Comparison of ENCODE assay signal across 18 cellular contexts in genomic region chrX:15384304-15384703, GRCh38. TPM values are rescaled to one million over a fixed set of nuclear protein-coding genes. Genes with fewer than 3 reads are reported as not detected.
DNase-seq lines count a peak whose midpoint lies in the region; TF ChIP-seq lines count a peak whose summit lies in the region.
"Had no signal": no experiment of that assay in that cellular context is flagged by ENCODE, and none has a peak within 500 bp of the region (broad histone marks: within the 10 kb centered on the region; RNA-seq: fewer than 3 reads in every experiment).

A gene with protein sequence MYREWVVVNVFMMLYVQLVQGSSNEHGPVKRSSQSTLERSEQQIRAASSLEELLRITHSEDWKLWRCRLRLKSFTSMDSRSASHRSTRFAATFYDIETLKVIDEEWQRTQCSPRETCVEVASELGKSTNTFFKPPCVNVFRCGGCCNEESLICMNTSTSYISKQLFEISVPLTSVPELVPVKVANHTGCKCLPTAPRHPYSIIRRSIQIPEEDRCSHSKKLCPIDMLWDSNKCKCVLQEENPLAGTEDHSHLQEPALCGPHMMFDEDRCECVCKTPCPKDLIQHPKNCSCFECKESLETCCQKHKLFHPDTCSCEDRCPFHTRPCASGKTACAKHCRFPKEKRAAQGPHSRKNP (minus strand): TSS chrX:15384413. CDS start chrX:15383946, 467 bp downstream.

- peaks cover 42% of the 10 kb centered on the region for H3K4me1 Mint-ChIP-seq in nephron progenitor cell

- H3K4me3 ChIP-seq in fibroblast of the aortic adventitia (ENCODE audit: low read depth, low read length): no peak within 1 kb of the TSS
- H3K4me3 ChIP-seq: BLaER1 treated with 17β-estradiol and CSF1 and Interleukin-3, amounts not matched to agents 10 nM and 100 nM; transverse colon had no signal

- no peaks in the 10 kb centered on the region for H3K27me3 Mint-ChIP-seq in nephron progenitor cell (ENCODE audit: low read depth, poor library complexity)
- H3K27me3 Mint-ChIP-seq: progenitor cell of endocrine pancreas had no signal

- H3K9me3 Mint-ChIP-seq in nephron progenitor cell: no peaks in the 10 kb centered on the region
- H3K9me3 Mint-ChIP-seq: WTC11 had no signal

- DNase-seq in AG20443 (ENCODE audit: low spot score): peak; percentile 14
- peak; percentile 14 for DNase-seq in RPMI7951 (ENCODE audit: low read depth)
- peak; percentile 89 for DNase-seq in fibroblast of the aortic adventitia (ENCODE audit: low read depth)
- DNase-seq in nephron progenitor cell: no peak
- no peak for DNase-seq in NAMALWA (ENCODE audit: low spot score)
- no peak for DNase-seq in SHP77 treated with DMSO at 0.1 percent for 48 hours (lab: John Stamatoyannopoulos, UW)
- DNase-seq in stimulated activated naive CD4-positive, alpha-beta T cell treated with Interleukin-2 at 50 U/mL for 16 hours (lab: John Stamatoyannopoulos, UW): no peak
- DNase-seq in hippocampal formation (lab: John Stamatoyannopoulos, UW): no peak
- DNase-seq: activated naive CD4-positive, alpha-beta T cell; central memory CD4-positive, alpha-beta T cell; DND-41; midbrain; MV-4-11; OCI-M1; transverse colon had no signal

- peak within 1 kb of the TSS; percentile 77 for H3K4me3 Mint-ChIP-seq in nephron progenitor cell
- H3K4me3 Mint-ChIP-seq: WTC11 had no signal

- no peak for TF ChIP-seq CTCF in fibroblast of the aortic adventitia (IDR thresholded peaks at IDR 0.05; ENCODE audit: insufficient read depth, low read length)
- TF ChIP-seq CTCF in nephron progenitor cell (IDR thresholded peaks at IDR 0.05): no peak

- peak within 1 kb of the TSS; percentile 68 for H3K27ac Mint-ChIP-seq in nephron progenitor cell
- H3K27ac Mint-ChIP-seq: progenitor cell of endocrine pancreas, WTC11 had no signal

- peaks cover 10% of the 10 kb centered on the region for H3K36me3 Mint-ChIP-seq in nephron progenitor cell (ENCODE audit: low read depth)
- H3K36me3 Mint-ChIP-seq: WTC11 had no signal

RNA-seq across cellular contexts. Expression of the gene that starts here (rescaled TPM):
- 0.12 and 0.39 TPM in 2 replicates for total RNA-seq in RPMI7951 (2014; rRNA removed; shearing (Covaris generic))
- 0.90 and 1.6 TPM in 2 replicates for total RNA-seq in fibroblast of the aortic adventitia (ENCODE audit: low replicate concordance)
- total RNA-seq: WTC11 had no signal

Comparison
In these comparisons a context has a peak if more than half of its experiments do, and no peak if none do; other contexts are left out.
1. Peak in DNase-seq in RPMI7951; RNA of the gene not detected or under 1 TPM.
2. DNase-seq: peak in AG20443 (single experiment) and fibroblast of the aortic adventitia (single experiment); none in nephron progenitor cell (single experiment), NAMALWA (single experiment), SHP77 treated with DMSO at 0.1 percent for 48 hours (single experiment), stimulated activated naive CD4-positive, alpha-beta T cell treated with Interleukin-2 at 50 U/mL for 16 hours (single experiment) and hippocampal formation (0 of 2).